8 cellular contexts compared by ENCODE assay signal in genomic region chr3:126654571-126655393, GRCh38. TPM values are rescaled to one million over a fixed set of nuclear protein-coding genes. Genes with fewer than 3 reads are reported as not detected.
DNase-seq lines count a peak whose midpoint lies in the region; ATAC-seq, FAIRE-seq and TF ChIP-seq lines count a peak whose summit lies in the region.

Gene TXNRD3, minus strand, starts transcription at chr3:126655124.

- POLR2A ChIA-PET in A549 (lab: Yijun Ruan, JAX): no interaction called here

- H2BK20ac ChIP-seq in H9 (ENCODE audit: low read depth, low read length, poor library complexity, severe bottlenecking): no peak within 1 kb of the TSS

- FAIRE-seq in A549 (lab: Jason Lieb, UNC): no peak

- 0 out of 2 replicates have a peak within 1 kb of the TSS, but pooled peaks have one; percentile 8 for H3K14ac ChIP-seq in H9 (ENCODE audit: insufficient read depth, low read length)

- no peak within 1 kb of the TSS for H4K5ac ChIP-seq in H9 (ENCODE audit: insufficient read length, low read depth, low read length)

- CTCF ChIA-PET in A549 (lab: Yijun Ruan, JAX): interaction anchor here (1.0 to 2.0 kb wide), 4 partner anchors 15 to 893 kb away, joined by 3 to 4 read pairs (median 3); no protein-coding TSS in a partner anchor

- no peak within 1 kb of the TSS for H2AFZ ChIP-seq in H9 (ENCODE audit: low read length)

- H3K27me3 ChIP-seq in H9 (ENCODE audit: insufficient read depth, low read length): no peaks in the 10 kb centered on the region

- no peaks in the 10 kb centered on the region for H3K79me2 ChIP-seq in H9 (ENCODE audit: insufficient read depth, low read length)

- peaks cover 10 to 11% of the 10 kb centered on the region in 2 experiments; a peak in 4 of 5 replicates for H3K9me3 Mint-ChIP-seq in H9

- no peak within 1 kb of the TSS for H3K18ac ChIP-seq in H9 (ENCODE audit: insufficient read length, low read depth, low read length)

- no peak within 1 kb of the TSS for H3K56ac ChIP-seq in H9 (ENCODE audit: insufficient read length, low read depth, low read length)

- H3K27ac Mint-ChIP-seq in H9: peak within 1 kb of the TSS in 1 of 3 experiments; percentile 88; a peak in 1 of 7 replicates

- H3K4me3 ChIP-seq in A549 (peak within 1 kb of the TSS; percentile 62), epithelial cell of proximal tubule (ENCODE audit: low read depth, low read length) (peak within 1 kb of the TSS; percentile 71)

- H4K91ac ChIP-seq in H9 (ENCODE audit: insufficient read length, low read depth, low read length): no peak within 1 kb of the TSS

- peaks cover 47% of the 10 kb centered on the region for H3K27me3 Mint-ChIP-seq in H9 (ENCODE audit: low read depth)

- H3K9me3 ChIP-seq in A549 (no peaks in the 10 kb centered on the region; the same call in 2 of the 3 replicates), H9 (ENCODE audit: control insufficient read depth, low read depth, low read length) (no peaks in the 10 kb centered on the region)

- peak; percentile 52 to 76 for DNase-seq in A549 (ENCODE audit: low read depth in 1 of 2, low spot score in 1 of 2)
- DNase-seq in H9: peak; percentile 84
- peak; percentile 47 for DNase-seq in NCI-H748 treated with DMSO at 0.1 percent for 48 hours (lab: John Stamatoyannopoulos, UW)
- DNase-seq in activated T-cell treated with anti-CD3 and anti-CD28 coated beads, Interleukin-2, amount 50 U/mL, for 1 hour: peak; percentile 81
- DNase-seq in epithelial cell of proximal tubule (ENCODE audit: low read depth): no peak
- DNase-seq in mucosa of gallbladder (ENCODE audit: low spot score): peak; percentile 78
- DNase-seq in stimulated activated CD8-positive, alpha-beta memory T cell treated with anti-CD3 and anti-CD28 coated beads, Interleukin-2, amount 100 ng/mL, for 1 hour (ENCODE audit: low read depth in 2 of 2): peak; percentile 54 to 61

- WGBS in A549 (ENCODE audit: missing lambda C conversion rate): 0% methylated on average over 5 of the region's 102 CpGs
- WGBS in H9 (ENCODE audit: extremely low coverage, insufficient read length, low lambda C conversion rate): no CpG with 5 or more reads among the region's 102 CpGs

- H3K36me3 Mint-ChIP-seq in H9 (ENCODE audit: insufficient read depth in 1 of 3, low read depth in 3 of 3): peaks cover 0 to 2% (median 1%) of the 10 kb centered on the region in 3 experiments; a peak in 2 of 7 replicates

- no peak within 1 kb of the TSS for H2BK15ac ChIP-seq in H9 (ENCODE audit: low read depth, low read length)

- H2BK120ac ChIP-seq in H9 (ENCODE audit: low read depth, low read length, poor library complexity, severe bottlenecking): no peak within 1 kb of the TSS

- no peaks in the 10 kb centered on the region for H4K20me1 ChIP-seq in H9 (ENCODE audit: control insufficient read depth, insufficient read depth, insufficient read length)

- no peak within 1 kb of the TSS for H3K23ac ChIP-seq in H9 (ENCODE audit: insufficient read length, low read depth, low read length)

- no peak within 1 kb of the TSS for H3K9ac ChIP-seq in H9 (ENCODE audit: extremely low read depth, insufficient read length, low read length)

- H3K4me2 ChIP-seq in A549 (peak within 1 kb of the TSS; percentile 79), H9 (ENCODE audit: insufficient read depth, insufficient read length, low read length) (peak within 1 kb of the TSS; percentile 38)

- H3K4me1 Mint-ChIP-seq in H9: peaks cover 4 to 6% of the 10 kb centered on the region in 2 experiments; a peak in 3 of 4 replicates

- TF ChIP-seq EP300 in A549 (IDR thresholded peaks at IDR 0.05): no peak

- no peaks in the 10 kb centered on the region for H3K23me2 ChIP-seq in H9 (ENCODE audit: insufficient read length, low read depth, low read length, poor library complexity, severe bottlenecking)

- peak; percentile 80 for TF ChIP-seq POLR2A in A549 (IDR thresholded peaks at IDR 0.05; ENCODE audit: low read length)

- TF ChIP-seq CTCF in A549 (IDR thresholded peaks at IDR 0.05): peak; percentile 24; the same call in 2 of the 3 replicates
- TF ChIP-seq CTCF in H9 (conservative IDR thresholded peaks at IDR 0.05): peak; percentile 18; the same call in 2 of the 3 replicates
- TF ChIP-seq CTCF in epithelial cell of proximal tubule (conservative IDR thresholded peaks at IDR 0.05; ENCODE audit: low read depth, low read length): no peak

- H3K4ac ChIP-seq in H9 (ENCODE audit: low read depth, low read length): no peak within 1 kb of the TSS

- no peak within 1 kb of the TSS for H2BK12ac ChIP-seq in H9 (ENCODE audit: insufficient read length, low read depth, low read length)

- H4K8ac ChIP-seq in H9 (replicated peaks; ENCODE audit: insufficient read length, low read depth, low read length): no peak within 1 kb of the TSS

- no peak within 1 kb of the TSS for H3T11ph ChIP-seq in H9 (ENCODE audit: low read length)

- no peak within 1 kb of the TSS for H2AK5ac ChIP-seq in H9 (ENCODE audit: insufficient read length, low read length)

- H3K4me3 Mint-ChIP-seq in H9: peak within 1 kb of the TSS; percentile 73 to 84

- ATAC-seq in A549 (peak; percentile 83 to 98), GM18520 (IDR thresholded peaks at IDR 0.05; ENCODE audit: unreplicated experiment) (no peak)

- no peak within 1 kb of the TSS for H2BK5ac ChIP-seq in H9 (ENCODE audit: insufficient read length, low read length)

- 0 out of 3 replicates have a peak, but pooled peaks cover 5% of the 10 kb centered on the region for H3K4me1 ChIP-seq in A549
- H3K4me1 ChIP-seq in H9 (ENCODE audit: insufficient read depth, low read length): no peaks in the 10 kb centered on the region

- H3K27ac ChIP-seq in A549 (peak within 1 kb of the TSS; percentile 83 to 99), H9 (ENCODE audit: insufficient read length, low read depth, low read length) (no peak within 1 kb of the TSS)

- TF ChIP-seq RAD21 in A549 (conservative IDR thresholded peaks at IDR 0.05 in 1 of 2, IDR thresholded peaks at IDR 0.05 in 1 of 2): no peak; a peak in 1 of 5 replicates

- H3K79me1 ChIP-seq in H9 (ENCODE audit: insufficient read depth, low read depth, low read length, poor library complexity, severe bottlenecking): no peaks in the 10 kb centered on the region

TF ChIP-seq in A549, 52 proteins besides CTCF, POLR2A, EP300 and RAD21 (continues in another document):
- TF ChIP-seq CBX8 (IDR thresholded peaks at IDR 0.05): no peak
- peak; percentile 43 for TF ChIP-seq REST (IDR thresholded peaks at IDR 0.05)
- TF ChIP-seq HOXB13 (CRISPR knock-in tag; IDR thresholded peaks at IDR 0.05; ENCODE audit: low read depth): no peak
- TF ChIP-seq MAX (IDR thresholded peaks at IDR 0.05): peak; percentile 67; the same call in 1 of the 2 replicates
- no peak for TF ChIP-seq ZC3H11A (IDR thresholded peaks at IDR 0.05)
- TF ChIP-seq NR3C1 (IDR thresholded peaks at IDR 0.05): no peak
- TF ChIP-seq JUN (IDR thresholded peaks at IDR 0.05): peak in 1 of 2 experiments; percentile 78; a peak in 3 of 5 replicates
- peak; percentile 6 for TF ChIP-seq CHD2 (IDR thresholded peaks at IDR 0.05; ENCODE audit: low read length, partially characterized antibody)
- TF ChIP-seq ZSCAN20 (CRISPR knock-in tag; IDR thresholded peaks at IDR 0.05): no peak
- 0 out of 3 replicates have a peak, but pooled peaks have one; percentile 47 for TF ChIP-seq BCL3 (IDR thresholded peaks at IDR 0.05)
- TF ChIP-seq PHF8 (IDR thresholded peaks at IDR 0.05; ENCODE audit: borderline replicate concordance, low read depth): peak; percentile 86; the same call in 1 of the 2 replicates
- TF ChIP-seq POLR2AphosphoS2 (conservative IDR thresholded peaks at IDR 0.05; ENCODE audit: low read length): no peak

RNA-seq across cellular contexts. Expression of gene TXNRD3, which starts in this region (rescaled TPM):
- polyA plus RNA-seq in A549 (2011; rRNA removed) (5.8 and 11.8 TPM in 2 replicates), A549 (2017; fragmentation: RNase III; extraction: RNeasy Plus Mini Kit Qiagen cat#74134 plus additional on column Dnase treatment) (4.4 to 5.2 TPM (median 4.6 TPM) in 3 replicates)
- 2.5 and 2.8 TPM in 2 replicates for polyA plus RNA-seq in A549 (2012; cell fraction: cytosol; rRNA removed)
- 2.5 and 7.2 TPM in 2 replicates for polyA plus RNA-seq in A549 (2012; cell fraction: nucleus; rRNA removed)
- 8.8 TPM in 2 replicates for polyA minus RNA-seq in A549 (2011; rRNA and poly(A)+ RNA removed)
- total RNA-seq in H9 (2021) (7.0 and 8.1 TPM in 2 replicates), epithelial cell of proximal tubule (4.5 and 9.4 TPM in 2 replicates), mucosa of gallbladder (6.4 TPM)
